In the genomic region with DNA sequence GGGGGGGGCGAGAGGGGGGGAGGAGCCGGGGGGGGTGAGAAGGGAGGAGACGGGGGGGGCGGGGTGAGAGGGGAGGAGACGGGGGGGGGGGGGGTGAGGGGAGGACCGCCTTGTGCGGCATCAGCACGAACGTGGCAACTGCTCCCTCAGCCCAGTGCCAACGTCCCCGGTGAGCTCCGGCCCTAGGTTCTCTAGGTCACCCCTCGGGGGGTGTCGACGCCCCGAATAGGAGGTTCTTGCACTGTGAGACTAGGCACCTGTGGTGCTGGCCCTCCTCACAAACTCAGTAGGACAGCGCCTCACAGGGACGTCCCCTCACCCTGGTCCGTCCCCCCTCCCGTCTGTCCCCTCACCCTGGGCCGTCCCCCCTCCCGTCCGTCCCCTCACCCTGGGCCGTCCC, we compare ENCODE assay signal across 16 cellular contexts. TPM values are rescaled to one million over a fixed set of nuclear protein-coding genes. Genes with fewer than 3 reads are reported as not detected.
DNase-seq lines count a peak whose midpoint lies in the region; ATAC-seq, FAIRE-seq and TF ChIP-seq lines count a peak whose summit lies in the region.
"Had no signal": no experiment of that assay in that cellular context is flagged by ENCODE, and none has a peak within 500 bp of the region (broad histone marks: within the 10 kb centered on the region; RNA-seq: fewer than 3 reads in every experiment).

No MANE protein-coding gene starts in this region.

- intact Hi-C loops in Right ventricle myocardium superior (cut with DNase I), result no loop called here
- intact Hi-C loops in cardiac septum (cut with DNase I), result no loop called here
- intact Hi-C loops in left ventricle myocardium inferior (cut with micrococcal nuclease), result no loop called here
- intact Hi-C loops in natural killer cell (cut with micrococcal nuclease), result loop anchor here (10.0 kb wide), 1 partner anchor 65 kb away; no protein-coding TSS in a partner anchor

- H3K4me3 ChIP-seq in left ventricle myocardium inferior, result no peak overlapping the region

- no peak overlapping the region for H3K27ac ChIP-seq in left ventricle myocardium inferior (replicated peaks)
- H3K27ac ChIP-seq: KMS-11 had no signal

- TF ChIP-seq CTCF in left ventricle myocardium inferior (IDR thresholded peaks at IDR 0.05; ENCODE audit: borderline replicate concordance), result no peak
- TF ChIP-seq CTCF in natural killer cell (IDR thresholded peaks at IDR 0.05), result no peak
- TF ChIP-seq CTCF in progenitor cell of endocrine pancreas (IDR thresholded peaks at IDR 0.05; ENCODE audit: unreplicated experiment), result no peak

- H3K4me3 Mint-ChIP-seq in natural killer cell (no peak overlapping the region), progenitor cell of endocrine pancreas (ENCODE audit: low read depth) (no peak overlapping the region)
- no peak overlapping the region for H3K4me3 Mint-ChIP-seq in activated T-cell treated with anti-CD3 and anti-CD28 coated beads, Interleukin-2, amount 50 U/mL, for 4 hours

- no peaks in the 10 kb centered on the region for H3K27me3 ChIP-seq in left ventricle myocardium inferior (ENCODE audit: low read depth)

- peak; percentile 15 for DNase-seq in Right ventricle myocardium superior
- no peak for DNase-seq in cardiac septum (ENCODE audit: low spot score)
- peak; percentile 10 for DNase-seq in left ventricle myocardium inferior
- DNase-seq in natural killer cell, result peak; percentile 11
- DNase-seq in urothelium cell line (ENCODE audit: low spot score), result peak; percentile 16
- DNase-seq in activated T-cell treated with anti-CD3 and anti-CD28 coated beads, Interleukin-2, amount 50 U/mL, for 4 hours, result no peak
- DNase-seq in progenitor cell of endocrine pancreas (ENCODE audit: low spot score, unreplicated experiment), result no peak
- DNase-seq: COR-L47, GOT3, NCI-H1436, NCI-H2029, NCI-H510A, NCI-H82, PC-3 had no signal

- H3K9me3 ChIP-seq in left ventricle myocardium inferior (replicated peaks), result no peaks in the 10 kb centered on the region

- H3K27me3 Mint-ChIP-seq in natural killer cell (ENCODE audit: low read depth in 2 of 2) (no peaks in the 10 kb centered on the region), progenitor cell of endocrine pancreas (no peaks in the 10 kb centered on the region)
- no peaks in the 10 kb centered on the region for H3K27me3 Mint-ChIP-seq in activated T-cell treated with anti-CD3 and anti-CD28 coated beads, Interleukin-2, amount 50 U/mL, for 4 hours (ENCODE audit: low read depth)

- FAIRE-seq in urothelium cell line (lab: Jason Lieb, UNC), result no peak
- FAIRE-seq: GM12892 had no signal

- H3K36me3 ChIP-seq in left ventricle myocardium inferior, result peaks cover 56% of the 10 kb centered on the region

- peaks cover 0 to 2% of the 10 kb centered on the region in 2 donors for H3K4me1 Mint-ChIP-seq in natural killer cell
- H3K4me1 Mint-ChIP-seq in activated T-cell treated with anti-CD3 and anti-CD28 coated beads, Interleukin-2, amount 50 U/mL, for 4 hours (ENCODE audit: low read depth), result no peaks in the 10 kb centered on the region
- H3K4me1 Mint-ChIP-seq in progenitor cell of endocrine pancreas (ENCODE audit: low read depth), result no peaks in the 10 kb centered on the region

- peaks cover 2 to 3% of the 10 kb centered on the region in 2 donors for H3K9me3 Mint-ChIP-seq in natural killer cell
- no peaks in the 10 kb centered on the region for H3K9me3 Mint-ChIP-seq in activated T-cell treated with anti-CD3 and anti-CD28 coated beads, Interleukin-2, amount 50 U/mL, for 4 hours
- H3K9me3 Mint-ChIP-seq in progenitor cell of endocrine pancreas (ENCODE audit: low read depth), result peaks cover 10% of the 10 kb centered on the region

- H3K36me3 Mint-ChIP-seq in natural killer cell (no peaks in the 10 kb centered on the region), progenitor cell of endocrine pancreas (ENCODE audit: insufficient read depth) (peaks cover 49% of the 10 kb centered on the region)
- H3K36me3 Mint-ChIP-seq in activated T-cell treated with anti-CD3 and anti-CD28 coated beads, Interleukin-2, amount 50 U/mL, for 4 hours (ENCODE audit: insufficient read depth), result peaks cover 7% of the 10 kb centered on the region

- H3K4me1 ChIP-seq in left ventricle myocardium inferior, result no peaks in the 10 kb centered on the region

- H3K27ac Mint-ChIP-seq in natural killer cell (no peak overlapping the region), progenitor cell of endocrine pancreas (no peak overlapping the region)

- ATAC-seq in Right ventricle myocardium superior (ENCODE audit: poor library complexity), result no peak
- ATAC-seq in natural killer cell, result no peak
- ATAC-seq in activated T-cell treated with anti-CD3 and anti-CD28 coated beads, Interleukin-2, amount 50 U/mL, for 4 hours, result no peak
- ATAC-seq: PC-3 had no signal

RNA-seq across cellular contexts. Expression of a gene that starts 21.5 kb away (rescaled TPM):
- total RNA-seq in Right ventricle myocardium superior (50.8 TPM), cardiac septum (35.3 TPM), left ventricle myocardium inferior (51.1 TPM), natural killer cell (10 to 100 TPM; 46.9 to 62.8 (median 49.8) TPM), progenitor cell of endocrine pancreas (71.1 and 72.7 TPM in 2 replicates)
- 100 to 1,000 TPM; 123 to 142 (median 134) TPM for total RNA-seq in activated T-cell treated with anti-CD3 and anti-CD28 coated beads, Interleukin-2, amount 50 U/mL, for 4 hours

RNA-seq across cellular contexts. Expression of a gene that starts 46.6 kb away (rescaled TPM):
- total RNA-seq in Right ventricle myocardium superior, result 154 TPM
- 128 TPM for total RNA-seq in cardiac septum
- 170 TPM for total RNA-seq in left ventricle myocardium inferior
- total RNA-seq in natural killer cell, result 10 to 100 TPM; 14.0 to 19.4 (median 14.6) TPM
- total RNA-seq in activated T-cell treated with anti-CD3 and anti-CD28 coated beads, Interleukin-2, amount 50 U/mL, for 4 hours, result 10 to 100 TPM; 29.0 to 47.6 (median 30.3) TPM
- 70.0 and 72.6 TPM in 2 replicates for total RNA-seq in progenitor cell of endocrine pancreas

RNA-seq across cellular contexts. Expression of a gene that starts 58.9 kb away (rescaled TPM):
- total RNA-seq in Right ventricle myocardium superior (5.1 TPM), cardiac septum (3.4 TPM), left ventricle myocardium inferior (4.0 TPM), natural killer cell (10 to 100 TPM; 16.3 to 20.9 (median 16.6) TPM), progenitor cell of endocrine pancreas (52.3 and 55.6 TPM in 2 replicates)
- 10 to 100 TPM; 23.6 to 57.6 (median 24.1) TPM for total RNA-seq in activated T-cell treated with anti-CD3 and anti-CD28 coated beads, Interleukin-2, amount 50 U/mL, for 4 hours

Comparison
In these comparisons a context has a peak if more than half of its experiments do, and no peak if none do; other contexts are left out.
1. DNase-seq: peak in Right ventricle myocardium superior (single experiment), left ventricle myocardium inferior (single experiment), natural killer cell (single experiment) and urothelium cell line (single experiment); none in cardiac septum (single experiment), activated T-cell treated with anti-CD3 and anti-CD28 coated beads, Interleukin-2, amount 50 U/mL, for 4 hours (single experiment) and progenitor cell of endocrine pancreas (single experiment).